ENCODE assay signal across 10 cellular contexts in genomic region chr1:27429029-27429425, GRCh38. TPM values are rescaled to one million over a fixed set of nuclear protein-coding genes. Genes with fewer than 3 reads are reported as not detected.
DNase-seq lines count a peak whose midpoint lies in the region; ATAC-seq and TF ChIP-seq lines count a peak whose summit lies in the region.
"Had no signal": no experiment of that assay in that cellular context is flagged by ENCODE, and none has a peak within 500 bp of the region (broad histone marks: within the 10 kb centered on the region; RNA-seq: fewer than 3 reads in every experiment).

No MANE protein-coding gene starts in this region.

- H3K4me3 Mint-ChIP-seq in activated CD8-positive, alpha-beta T cell treated with anti-CD3 and anti-CD28 coated beads for 36 hours: peak overlapping the region; percentile 63

- peaks cover 32% of the 10 kb centered on the region for H3K36me3 Mint-ChIP-seq in activated CD8-positive, alpha-beta T cell treated with anti-CD3 and anti-CD28 coated beads for 36 hours (ENCODE audit: low read depth)

- H3K27me3 Mint-ChIP-seq in activated CD8-positive, alpha-beta T cell treated with anti-CD3 and anti-CD28 coated beads for 36 hours: no peaks in the 10 kb centered on the region

- 7 to 26% methylated on average over 2 of the region's 2 CpGs for WGBS in heart right ventricle, 2 donors

- intact Hi-C loops in activated CD8-positive, alpha-beta T cell treated with anti-CD3 and anti-CD28 coated beads for 36 hours (cut with micrococcal nuclease): no loop called here
- intact Hi-C loops in heart right ventricle (cut with DNase I): loop anchor here in 1 of 10 donors (1.0 to 5.0 kb wide), 3 partner anchors 61 to 173 kb away; partner anchors contain the start of genes AHDC1, MAP3K6 and WASF2
- intact Hi-C loops in gastrocnemius medialis (cut with DNase I; ENCODE audit: low total_unique reads): no loop called here

- H3K9me3 Mint-ChIP-seq in activated CD8-positive, alpha-beta T cell treated with anti-CD3 and anti-CD28 coated beads for 36 hours: no peaks in the 10 kb centered on the region

- H3K4me3 ChIP-seq in GM12875 (ENCODE audit: low read depth, low read length) (peak overlapping the region; percentile 19), heart right ventricle (peak overlapping the region in 5 of 10 donors; percentile 2 to 34 (median 21)), gastrocnemius medialis (peak overlapping the region; percentile 26 to 38 (median 34))

- H3K27ac Mint-ChIP-seq in activated CD8-positive, alpha-beta T cell treated with anti-CD3 and anti-CD28 coated beads for 36 hours: peak overlapping the region; percentile 80

- peak overlapping the region; percentile 78 to 88 (median 86) for H3K27ac ChIP-seq in heart right ventricle
- H3K27ac ChIP-seq in gastrocnemius medialis: peak overlapping the region; percentile 75 to 83 (median 78)

- DNase-seq in activated CD8-positive, alpha-beta T cell treated with anti-CD3 and anti-CD28 coated beads for 36 hours: no peak
- no peak for DNase-seq in heart right ventricle
- DNase-seq in gastrocnemius medialis: no peak
- no peak for DNase-seq in ACHN
- no peak for DNase-seq in retina
- DNase-seq in SKM-1 treated with dmso at 0.1 percent for 144 hours (lab: John Stamatoyannopoulos, UW; ENCODE audit: unreplicated experiment): no peak

- no peak for ATAC-seq in activated CD8-positive, alpha-beta T cell treated with anti-CD3 and anti-CD28 coated beads for 36 hours
- ATAC-seq in heart right ventricle (peak in 4 of 8 donors; percentile 13 to 28 (median 22)), gastrocnemius medialis (peak in 1 of 2 donors; percentile 37), HG02798 (IDR thresholded peaks at IDR 0.05; ENCODE audit: poor library complexity, unreplicated experiment) (no peak)

- H3K4me1 ChIP-seq in heart right ventricle (peaks cover 27 to 98% (median 95%) of the 10 kb centered on the region in 9 donors), gastrocnemius medialis (peaks cover 64 to 81% of the 10 kb centered on the region in 2 donors)

- TF ChIP-seq CTCF in GM12875 (IDR thresholded peaks at IDR 0.05; ENCODE audit: borderline replicate concordance, insufficient read depth, low read depth, low read length): no peak
- no peak for TF ChIP-seq CTCF in activated CD8-positive, alpha-beta T cell treated with anti-CD3 and anti-CD28 coated beads for 36 hours (IDR thresholded peaks at IDR 0.05)
- TF ChIP-seq CTCF in heart right ventricle (IDR thresholded peaks at IDR 0.05): no peak
- no peak for TF ChIP-seq CTCF in gastrocnemius medialis (IDR thresholded peaks at IDR 0.05 in 4 of 5, conservative IDR thresholded peaks at IDR 0.05 in 1 of 5)

- no peaks in the 10 kb centered on the region for H3K9me3 ChIP-seq in heart right ventricle
- H3K9me3 ChIP-seq in gastrocnemius medialis: no peaks in the 10 kb centered on the region

- H3K4me1 Mint-ChIP-seq in activated CD8-positive, alpha-beta T cell treated with anti-CD3 and anti-CD28 coated beads for 36 hours (ENCODE audit: low read depth): peaks cover 72% of the 10 kb centered on the region

- H3K27me3 ChIP-seq in heart right ventricle (no peaks in the 10 kb centered on the region), gastrocnemius medialis (no peaks in the 10 kb centered on the region)

- H3K36me3 ChIP-seq in heart right ventricle (peaks cover 0 to 45% (median 4%) of the 10 kb centered on the region in 9 donors), gastrocnemius medialis (peaks cover 0 to 5% of the 10 kb centered on the region in 2 donors)

- in situ Hi-C loops in gastrocnemius medialis (cut with MboI; ENCODE audit: low sequenced_read_pairs in 4 of 4): loop anchor here in 1 of 4 donors (10.0 kb wide), 1 partner anchor 46 kb away; no protein-coding TSS in a partner anchor
- in situ Hi-C loops in ACHN (cut with HindIII; ENCODE audit: low pct_ligation_motif_present, low pct_unique_long_range_greater_than_20kb, low sequenced_read_pairs): no loop called here

- TF ChIP-seq POLR2A in gastrocnemius medialis (IDR thresholded peaks at IDR 0.05): no peak

- CTCF ChIA-PET in activated CD8-positive, alpha-beta T cell treated with anti-CD3 and anti-CD28 coated beads for 36 hours (lab: Charles Lee): interaction anchor here (0.9 to 3.9 kb wide), 6 partner anchors 11 to 59 kb away, joined by 3 to 14 read pairs (median 5); no protein-coding TSS in a partner anchor

- POLR2A ChIA-PET in activated CD8-positive, alpha-beta T cell treated with anti-CD3 and anti-CD28 coated beads for 36 hours (lab: Charles Lee): interaction anchor here (0.6 to 1.9 kb wide), 5 partner anchors 9 to 55 kb away, joined by 3 to 8 read pairs (median 4); no protein-coding TSS in a partner anchor

RNA-seq across cellular contexts. Expression of gene GPR3, which starts 36.6 kb away (rescaled TPM):
- 1 to 10 TPM; 1.1 to 1.7 TPM for total RNA-seq in activated CD8-positive, alpha-beta T cell treated with anti-CD3 and anti-CD28 coated beads for 36 hours
- total RNA-seq in heart right ventricle: 1 to 10 TPM in 2 of 10 donors, under 1 TPM in 7, not detected in 1; 0.27 to 2.0 (median 0.42) TPM
- 1 to 10 TPM in 1 of 2 donors, under 1 TPM in 1; 0.29 to 3.4 TPM for polyA plus RNA-seq in heart right ventricle
- under 1 TPM in 3 of 4 donors, not detected in 1; 0.23 to 0.51 (median 0.35) TPM for total RNA-seq in gastrocnemius medialis

RNA-seq across cellular contexts. Expression of gene CD164L2, which starts 45.9 kb away (rescaled TPM):
- total RNA-seq in activated CD8-positive, alpha-beta T cell treated with anti-CD3 and anti-CD28 coated beads for 36 hours: not detected
- not detected for total RNA-seq in heart right ventricle
- not detected for polyA plus RNA-seq in heart right ventricle
- not detected for total RNA-seq in gastrocnemius medialis
- total RNA-seq: Daoy, glomerular endothelial cell had no signal

RNA-seq across cellular contexts. Expression of gene FCN3, which starts 54.4 kb away (rescaled TPM):
- total RNA-seq in activated CD8-positive, alpha-beta T cell treated with anti-CD3 and anti-CD28 coated beads for 36 hours: not detected
- total RNA-seq in heart right ventricle (100 to 1,000 TPM in 1 of 10 donors, 10 to 100 TPM in 3, 1 to 10 TPM in 6; 1.6 to 161 (median 4.2) TPM), gastrocnemius medialis (10 to 100 TPM; 13.2 to 35.7 (median 19.3) TPM)
- polyA plus RNA-seq in heart right ventricle: 100 to 1,000 TPM; 124 to 210 TPM
- total RNA-seq: Daoy, glomerular endothelial cell had no signal
